ENCODE assay signal across 8 cellular contexts in the genomic region with DNA sequence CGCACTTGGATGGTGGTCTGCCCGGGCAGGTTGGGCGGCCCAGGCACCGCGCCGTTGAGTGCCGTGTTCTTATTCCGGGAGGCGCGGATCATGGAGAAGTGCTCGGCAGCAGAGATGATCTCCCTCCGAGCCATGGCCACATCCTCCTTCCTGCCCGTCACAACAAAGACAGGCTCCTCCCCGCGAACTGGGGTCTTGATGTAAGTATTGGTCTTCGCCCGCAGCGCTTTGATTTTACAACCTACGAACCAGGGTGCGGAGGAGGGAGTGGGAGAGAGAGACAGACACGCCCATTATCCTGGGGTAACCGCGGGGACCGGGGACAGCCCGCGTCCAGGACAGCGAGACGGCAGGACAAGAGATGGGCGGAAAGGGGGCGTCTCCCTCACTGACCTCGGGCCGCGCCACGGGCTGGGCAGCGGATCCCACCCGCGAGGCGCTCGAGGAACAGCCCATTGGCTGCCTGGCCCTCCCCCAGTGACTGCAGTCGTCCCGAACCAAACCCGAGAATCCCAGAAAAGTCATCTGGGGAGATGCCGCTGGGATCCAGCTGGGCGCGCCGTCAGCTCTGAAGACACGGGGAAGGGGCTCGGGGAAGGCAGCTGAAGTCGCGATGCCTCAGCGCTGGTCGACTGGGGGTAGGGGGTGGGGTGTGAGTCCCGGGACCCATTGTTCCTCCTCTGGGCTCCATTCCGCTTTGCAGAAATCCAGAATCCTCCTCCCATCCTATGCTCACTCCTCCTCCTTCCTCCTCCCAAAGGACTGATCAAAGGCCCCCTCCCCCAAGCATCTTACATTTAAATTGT. TPM values are rescaled to one million over a fixed set of nuclear protein-coding genes. Genes with fewer than 3 reads are reported as not detected.
DNase-seq lines count a peak whose midpoint lies in the region; ATAC-seq lines count a peak whose summit lies in the region.

No MANE protein-coding gene starts in this region.

- DNase-seq in DMS153 treated with DMSO at 0.1 percent for 48 hours (lab: John Stamatoyannopoulos, UW; ENCODE audit: unreplicated experiment) (peak; percentile 8), lung microvascular endothelial cell (ENCODE audit: low read depth in 2 of 2) (peak; percentile 62 to 78), NOMO-1 treated with DMSO at 0.1 percent for 48 hours (lab: John Stamatoyannopoulos, UW; ENCODE audit: unreplicated experiment) (no peak)
- peak; percentile 28 to 36 for DNase-seq in activated CD4-positive, alpha-beta T cell treated with anti-CD3 and anti-CD28 coated beads for 4 hours
- DNase-seq in effector CD8-positive, alpha-beta T cell (lab: John Stamatoyannopoulos, UW), result peak; percentile 15
- peak; percentile 32 to 39 for DNase-seq in stimulated activated naive CD8-positive, alpha-beta T cell treated with anti-CD3 and anti-CD28 coated beads, Interleukin-15, amount 100 ng/mL, for 72 hours

- peak overlapping the region in 1 of 3 donors; percentile 72 for H3K27ac Mint-ChIP-seq in IgD-negative memory B cell
- H3K27ac Mint-ChIP-seq in stimulated activated naive CD8-positive, alpha-beta T cell treated with anti-CD3 and anti-CD28 coated beads, Interleukin-15, amount 100 ng/mL, for 72 hours, result peak overlapping the region in 1 of 2 donors; percentile 50

- ATAC-seq in stimulated activated naive CD8-positive, alpha-beta T cell treated with anti-CD3 and anti-CD28 coated beads, Interleukin-15, amount 100 ng/mL, for 72 hours, result no peak
- no peak for ATAC-seq in GM19328 (IDR thresholded peaks at IDR 0.05; ENCODE audit: unreplicated experiment)

- peaks cover 0 to 3% (median 0%) of the 10 kb centered on the region in 3 donors for H3K4me1 Mint-ChIP-seq in IgD-negative memory B cell
- H3K4me1 Mint-ChIP-seq in stimulated activated naive CD8-positive, alpha-beta T cell treated with anti-CD3 and anti-CD28 coated beads, Interleukin-15, amount 100 ng/mL, for 72 hours, result peaks cover 30% of the 10 kb centered on the region

- H3K36me3 Mint-ChIP-seq in IgD-negative memory B cell, result no peaks in the 10 kb centered on the region

- no peaks in the 10 kb centered on the region for H3K9me3 Mint-ChIP-seq in IgD-negative memory B cell
- no peaks in the 10 kb centered on the region for H3K9me3 Mint-ChIP-seq in stimulated activated naive CD8-positive, alpha-beta T cell treated with anti-CD3 and anti-CD28 coated beads, Interleukin-15, amount 100 ng/mL, for 72 hours

- H3K27me3 Mint-ChIP-seq in IgD-negative memory B cell, result peaks cover 18% of the 10 kb centered on the region
- peaks cover 38% of the 10 kb centered on the region for H3K27me3 Mint-ChIP-seq in stimulated activated naive CD8-positive, alpha-beta T cell treated with anti-CD3 and anti-CD28 coated beads, Interleukin-15, amount 100 ng/mL, for 72 hours

- peak overlapping the region; percentile 66 to 92 (median 85) for H3K4me3 Mint-ChIP-seq in IgD-negative memory B cell
- peak overlapping the region; percentile 92 to 94 for H3K4me3 Mint-ChIP-seq in stimulated activated naive CD8-positive, alpha-beta T cell treated with anti-CD3 and anti-CD28 coated beads, Interleukin-15, amount 100 ng/mL, for 72 hours

RNA-seq across cellular contexts. Expression of a gene that starts 1.2 kb away (rescaled TPM):
- not detected for polyA plus RNA-seq in IgD-negative memory B cell
- total RNA-seq in lung microvascular endothelial cell, result 7.0 and 10.9 TPM in 2 replicates
